In genomic region chr7:151722533-151722932, GRCh38 we compare ENCODE assay signal across 19 cellular contexts.
DNase-seq lines count a peak whose midpoint lies in the region; ATAC-seq and TF ChIP-seq lines count a peak whose summit lies in the region.
"Had no signal": no experiment of that assay in that cellular context is flagged by ENCODE, and none has a peak within 500 bp of the region (broad histone marks: within the 10 kb centered on the region; RNA-seq: fewer than 3 reads in every experiment).

No MANE protein-coding gene starts in this region.

- no peak overlapping the region for H3K4me3 ChIP-seq in IMR-90 (ENCODE audit: insufficient read depth, low read depth, low read length)
- H3K4me3 ChIP-seq: SJSA1 had no signal

- peaks cover 10% of the 10 kb centered on the region for H3K4me1 ChIP-seq in IMR-90 (ENCODE audit: control insufficient read depth, insufficient read depth, low read length)

- 69% methylated on average over 7 of the region's 12 CpGs; no CpG with 5 or more reads in 1 of the 2 experiments for WGBS in IMR-90 (ENCODE audit: extremely low coverage in 2 of 2, insufficient read length in 1 of 2), 2 experiments

- H3K4me1 Mint-ChIP-seq in progenitor cell of endocrine pancreas (ENCODE audit: low read depth), result peaks cover 16% of the 10 kb centered on the region
- peaks cover 34% of the 10 kb centered on the region for H3K4me1 Mint-ChIP-seq in stimulated activated memory B cell treated with anti-CD40 and anti-IgM and Interleukin-4, amounts not matched to agents 10 μg/mL and 1 μg/mL and 100 μg/mL, for 72 hours

- no peak overlapping the region for H4K91ac ChIP-seq in IMR-90 (ENCODE audit: insufficient read depth, low read depth, low read length)

- TF ChIP-seq CTCF in IMR-90 (conservative IDR thresholded peaks at IDR 0.05; ENCODE audit: low read depth, low read length) (no peak), progenitor cell of endocrine pancreas (IDR thresholded peaks at IDR 0.05; ENCODE audit: unreplicated experiment) (no peak)

- H4K20me1 ChIP-seq in IMR-90 (ENCODE audit: insufficient read depth, low read length), result no peaks in the 10 kb centered on the region

- H3K9ac ChIP-seq in IMR-90 (ENCODE audit: low read depth, low read length), result no peak overlapping the region

- H2BK120ac ChIP-seq in IMR-90 (ENCODE audit: low read depth, low read length), result no peak overlapping the region

- dilution Hi-C loops in IMR-90 (cut with HindIII; ENCODE audit: low sequenced_read_pairs, unreplicated experiment), result no loop called here

- no peak overlapping the region for H3K23ac ChIP-seq in IMR-90 (ENCODE audit: low read depth, low read length)

- peaks cover 5% of the 10 kb centered on the region; the same call in 1 of the 2 replicates for H3K9me3 ChIP-seq in IMR-90 (ENCODE audit: control insufficient read depth, insufficient read depth, low read length)
- H3K9me3 ChIP-seq: SJSA1 had no signal

- no peak overlapping the region for H4K5ac ChIP-seq in IMR-90 (ENCODE audit: low read depth, low read length)

- peaks cover 4% of the 10 kb centered on the region for H3K27me3 Mint-ChIP-seq in progenitor cell of endocrine pancreas
- no peaks in the 10 kb centered on the region for H3K27me3 Mint-ChIP-seq in stimulated activated memory B cell treated with anti-CD40 and anti-IgM and Interleukin-4, amounts not matched to agents 10 μg/mL and 1 μg/mL and 100 μg/mL, for 72 hours
- H3K27me3 Mint-ChIP-seq: CD4-positive, CD25-positive, alpha-beta regulatory T cell had no signal

- no peak overlapping the region for H3K14ac ChIP-seq in IMR-90 (replicated peaks; ENCODE audit: low read depth, low read length)

- H3K56ac ChIP-seq in IMR-90 (ENCODE audit: extremely low read depth, insufficient read depth, low read length), result no peak overlapping the region

- no peak overlapping the region for H3K4me3 Mint-ChIP-seq in progenitor cell of endocrine pancreas (ENCODE audit: low read depth)
- no peak overlapping the region for H3K4me3 Mint-ChIP-seq in stimulated activated memory B cell treated with anti-CD40 and anti-IgM and Interleukin-4, amounts not matched to agents 10 μg/mL and 1 μg/mL and 100 μg/mL, for 72 hours
- H3K4me3 Mint-ChIP-seq: CD4-positive, CD25-positive, alpha-beta regulatory T cell had no signal

- in situ Hi-C loops in IMR-90 (cut with MboI; ENCODE audit: low sequenced_read_pairs), result no loop called here

- H2AK9ac ChIP-seq in IMR-90 (replicated peaks; ENCODE audit: low read depth, low read length, poor library complexity), result peak overlapping the region; percentile 1

- peak overlapping the region; percentile 5; the same call in 1 of the 2 replicates for H3K4ac ChIP-seq in IMR-90 (ENCODE audit: low read depth, low read length)

- H2AK5ac ChIP-seq in IMR-90 (ENCODE audit: low read depth, low read length), result no peak overlapping the region

- H3K27ac Mint-ChIP-seq in progenitor cell of endocrine pancreas, result peak overlapping the region; percentile 49
- no peak overlapping the region for H3K27ac Mint-ChIP-seq in stimulated activated memory B cell treated with anti-CD40 and anti-IgM and Interleukin-4, amounts not matched to agents 10 μg/mL and 1 μg/mL and 100 μg/mL, for 72 hours

- no peak overlapping the region for H2AFZ ChIP-seq in IMR-90 (replicated peaks; ENCODE audit: low read length, poor library complexity)

- no peaks in the 10 kb centered on the region for H3K9me3 Mint-ChIP-seq in progenitor cell of endocrine pancreas (ENCODE audit: low read depth)
- H3K9me3 Mint-ChIP-seq in stimulated activated memory B cell treated with anti-CD40 and anti-IgM and Interleukin-4, amounts not matched to agents 10 μg/mL and 1 μg/mL and 100 μg/mL, for 72 hours, result no peaks in the 10 kb centered on the region
- H3K9me3 Mint-ChIP-seq: CD4-positive, CD25-positive, alpha-beta regulatory T cell had no signal

- no peak for TF ChIP-seq RAD21 in IMR-90 (IDR thresholded peaks at IDR 0.05; ENCODE audit: low read length)

- BruUV-seq in IMR-90 (replicated peaks; lab: Mats Ljungman, UMichigan), result no TSS peak

- H2BK20ac ChIP-seq in IMR-90 (ENCODE audit: low read depth, low read length), result no peak overlapping the region

- no peaks in the 10 kb centered on the region for H3K27me3 ChIP-seq in IMR-90 (ENCODE audit: control insufficient read depth, insufficient read depth, low read length)
- H3K27me3 ChIP-seq: SJSA1 had no signal

- H3K79me1 ChIP-seq in IMR-90 (ENCODE audit: low read depth in 1 of 2, low read length in 2 of 2), result peaks cover 0 to 14% of the 10 kb centered on the region in 2 experiments; a peak in 1 of 4 replicates

- intact Hi-C loops in IMR-90 (cut with micrococcal nuclease) (no loop called here), Right ventricle myocardium superior (cut with DNase I) (no loop called here), left ventricle myocardium superior (cut with micrococcal nuclease) (no loop called here)

- POLR2A ChIA-PET in IMR-90 (lab: Charles Lee; ENCODE audit: unreplicated experiment), result no interaction called here

- peaks cover 9% of the 10 kb centered on the region; the same call in 1 of the 2 replicates for H3K9me1 ChIP-seq in IMR-90 (ENCODE audit: insufficient read depth, low read length)

- no peak overlapping the region for H4K8ac ChIP-seq in IMR-90 (ENCODE audit: low read depth in 2 of 2, low read length in 2 of 2)

- DNase-seq in IMR-90 (no peak), Right ventricle myocardium superior (no peak), left ventricle myocardium superior (peak; percentile 75), progenitor cell of endocrine pancreas (ENCODE audit: low spot score, unreplicated experiment) (no peak)
- DNase-seq in NK-92 treated with Interleukin-12 subunit alpha and Interleukin-12 subunit beta, amount 100 ng/mL, for 24 hours (lab: John Stamatoyannopoulos, UW), result no peak
- DNase-seq: ACHN; CD4-positive, CD25-positive, alpha-beta regulatory T cell; KBM-7; MV-4-11; NCI-H1105; NCI-H1436 treated with DMSO at 0.1 percent for 48 hours; NCI-H1930; NCI-H446; NCI-H524 treated with DMSO at 0.1 percent for 48 hours; NCI-H774; PC-3 had no signal

- H2BK5ac ChIP-seq in IMR-90 (ENCODE audit: low read depth, low read length, poor library complexity, severe bottlenecking), result no peak overlapping the region

- no peaks in the 10 kb centered on the region for H3K36me3 ChIP-seq in IMR-90 (ENCODE audit: control insufficient read depth, insufficient read depth, low read length)
- H3K36me3 ChIP-seq: SJSA1 had no signal

- CTCF ChIA-PET in IMR-90 (lab: Yijun Ruan, JAX), result no interaction called here

- H3K4me2 ChIP-seq in IMR-90 (ENCODE audit: low read depth, low read length), result no peak overlapping the region

- H3K36me3 Mint-ChIP-seq in progenitor cell of endocrine pancreas (ENCODE audit: insufficient read depth), result no peaks in the 10 kb centered on the region
- H3K36me3 Mint-ChIP-seq in stimulated activated memory B cell treated with anti-CD40 and anti-IgM and Interleukin-4, amounts not matched to agents 10 μg/mL and 1 μg/mL and 100 μg/mL, for 72 hours, result peaks cover 18% of the 10 kb centered on the region

- H3K27ac ChIP-seq in IMR-90 (ENCODE audit: insufficient read depth, low read length), result no peak overlapping the region
- H3K27ac ChIP-seq: SJSA1 had no signal

- no peak for TF ChIP-seq POLR2A in IMR-90 (IDR thresholded peaks at IDR 0.05; ENCODE audit: low read depth, low read length)

- H3K18ac ChIP-seq in IMR-90 (ENCODE audit: low read depth, low read length), result no peak overlapping the region

- no peak for ATAC-seq in IMR-90 (ENCODE audit: low read depth)
- peak; percentile 63 for ATAC-seq in Right ventricle myocardium superior (ENCODE audit: poor library complexity)
- ATAC-seq in left ventricle myocardium superior, result peak; percentile 68
- ATAC-seq in HG03354 (IDR thresholded peaks at IDR 0.05; ENCODE audit: poor library complexity, severe bottlenecking, unreplicated experiment), result no peak
- no peak for ATAC-seq in stimulated activated memory B cell treated with anti-CD40 and anti-IgM and Interleukin-4, amounts not matched to agents 10 μg/mL and 1 μg/mL and 100 μg/mL, for 72 hours
- ATAC-seq: PC-3 had no signal

- H2BK15ac ChIP-seq in IMR-90 (ENCODE audit: low read depth, low read length), result no peak overlapping the region

TF ChIP-seq in IMR-90, 13 proteins besides CTCF, POLR2A, EP300 and RAD21:
- TF ChIP-seq CHD1 (IDR thresholded peaks at IDR 0.05; ENCODE audit: low read depth, low read length) (no peak), RCOR1 (IDR thresholded peaks at IDR 0.05; ENCODE audit: insufficient replicate concordance, low read length) (no peak), NFE2L2 (IDR thresholded peaks at IDR 0.05; ENCODE audit: low read depth, low read length) (no peak), RFX5 (IDR thresholded peaks at IDR 0.05; ENCODE audit: low read depth, low read length) (no peak), MAZ (IDR thresholded peaks at IDR 0.05; ENCODE audit: borderline replicate concordance, low read depth, low read length) (no peak), BHLHE40 (IDR thresholded peaks at IDR 0.05; ENCODE audit: low read depth, low read length) (no peak), ELK1 (IDR thresholded peaks at IDR 0.05; ENCODE audit: borderline replicate concordance, low read depth, low read length) (no peak)

Comparison
In these comparisons a context has a peak if more than half of its experiments do, and no peak if none do; other contexts are left out.
1. ATAC-seq: peak in Right ventricle myocardium superior (single experiment) and left ventricle myocardium superior (single experiment); none in IMR-90 (single experiment), HG03354 (single experiment) and stimulated activated memory B cell treated with anti-CD40 and anti-IgM and Interleukin-4, amounts not matched to agents 10 μg/mL and 1 μg/mL and 100 μg/mL, for 72 hours (single experiment).